ENCODE assay signal across 7 cellular contexts in genomic region chr16:4351880-4352279, GRCh38. TPM values are rescaled to one million over a fixed set of nuclear protein-coding genes. Genes with fewer than 3 reads are reported as not detected.
DNase-seq lines count a peak whose midpoint lies in the region; ATAC-seq, FAIRE-seq and TF ChIP-seq lines count a peak whose summit lies in the region.

No MANE protein-coding gene starts in this region.

- no peaks in the 10 kb centered on the region for H3K9me3 Mint-ChIP-seq in osteocyte (ENCODE audit: unreplicated experiment)

- H3K4me1 Mint-ChIP-seq in osteocyte (ENCODE audit: unreplicated experiment), result peaks cover 15% of the 10 kb centered on the region

- H3K9me3 ChIP-seq in OCI-LY1 (ENCODE audit: low read length), result no peaks in the 10 kb centered on the region
- H3K9me3 ChIP-seq in pancreas, result no peaks in the 10 kb centered on the region

- H3K36me3 Mint-ChIP-seq in osteocyte (ENCODE audit: unreplicated experiment), result no peaks in the 10 kb centered on the region

- H3K36me3 ChIP-seq in OCI-LY1 (ENCODE audit: insufficient read depth, low read length) (peaks cover 19% of the 10 kb centered on the region; the same call in 1 of the 2 replicates), brain microvascular endothelial cell (replicated peaks) (no peaks in the 10 kb centered on the region), pancreas (no peaks in the 10 kb centered on the region)

- DNase-seq in EH (ENCODE audit: low read depth) (peak; percentile 70), brain microvascular endothelial cell (peak; percentile 62), osteocyte (ENCODE audit: extremely low spot score, unreplicated experiment) (no peak), pancreas (no peak)

- H3K4me1 ChIP-seq in OCI-LY1 (ENCODE audit: insufficient read depth, low read length, severe bottlenecking) (peaks cover 18% of the 10 kb centered on the region), pancreas (peaks cover 0 to 16% (median 0%) of the 10 kb centered on the region in 3 donors)

- intact Hi-C loops in pancreas (cut with DNase I), result no loop called here

- TF ChIP-seq CTCF in OCI-LY1 (IDR thresholded peaks at IDR 0.05; ENCODE audit: low read length), result no peak
- no peak for TF ChIP-seq CTCF in brain microvascular endothelial cell (IDR thresholded peaks at IDR 0.05; ENCODE audit: low read depth, low read length, missing control alignments)
- TF ChIP-seq CTCF in osteocyte (IDR thresholded peaks at IDR 0.05), result no peak
- no peak for TF ChIP-seq CTCF in pancreas (IDR thresholded peaks at IDR 0.05)

- H3K4me3 ChIP-seq in OCI-LY1 (ENCODE audit: low read depth, low read length, poor library complexity, severe bottlenecking), result peak overlapping the region; percentile 10
- H3K4me3 ChIP-seq in brain microvascular endothelial cell (ENCODE audit: low read depth, low read length), result no peak overlapping the region
- H3K4me3 ChIP-seq in pancreas, result no peak overlapping the region

- H3K9me2 ChIP-seq in OCI-LY1 (ENCODE audit: low read depth, low read length), result no peaks in the 10 kb centered on the region

- H3K27ac ChIP-seq in OCI-LY1 (ENCODE audit: low read depth, low read length, poor library complexity, severe bottlenecking) (peak overlapping the region; percentile 23), brain microvascular endothelial cell (peak overlapping the region; percentile 64), pancreas (no peak overlapping the region)

- no peaks in the 10 kb centered on the region for H3K27me3 Mint-ChIP-seq in osteocyte (ENCODE audit: unreplicated experiment)

- H3F3A ChIP-seq in OCI-LY1 (ENCODE audit: insufficient read depth, low read length), result no peaks in the 10 kb centered on the region

- WGBS in pancreas, 2 donors, result 66 to 74% methylated on average over 7 of the region's 7 CpGs

- in situ Hi-C loops in brain microvascular endothelial cell (cut with HindIII; ENCODE audit: low pct_ligation_motif_present, low sequenced_read_pairs), result no loop called here

- ATAC-seq in pancreas, result no peak
- ATAC-seq in GM21737 (IDR thresholded peaks at IDR 0.05; ENCODE audit: unreplicated experiment), result no peak
- ATAC-seq in GM19035 (IDR thresholded peaks at IDR 0.05; ENCODE audit: unreplicated experiment), result no peak

- no peak overlapping the region for H2AFZ ChIP-seq in OCI-LY1 (ENCODE audit: low read length)

- H3K4me3 Mint-ChIP-seq in osteocyte (ENCODE audit: unreplicated experiment), result peak overlapping the region; percentile 86

- peak overlapping the region; percentile 44 for H3K27ac Mint-ChIP-seq in osteocyte (ENCODE audit: unreplicated experiment)

- no peak for FAIRE-seq in pancreas (lab: Jason Lieb, UNC)

- H4K20me1 ChIP-seq in OCI-LY1 (ENCODE audit: insufficient read depth, low read length), result no peaks in the 10 kb centered on the region

- H3K27me3 ChIP-seq in OCI-LY1 (ENCODE audit: insufficient read depth, low read length) (no peaks in the 10 kb centered on the region), brain microvascular endothelial cell (replicated peaks) (no peaks in the 10 kb centered on the region), pancreas (no peaks in the 10 kb centered on the region)

- H3K4me2 ChIP-seq in OCI-LY1 (ENCODE audit: low read length), result peak overlapping the region; percentile 43

- peaks cover 17% of the 10 kb centered on the region for H3K79me2 ChIP-seq in OCI-LY1 (ENCODE audit: insufficient read depth, low read length)

- H3K9ac ChIP-seq in OCI-LY1 (ENCODE audit: low read length), result peak overlapping the region; percentile 18; the same call in 1 of the 2 replicates

RNA-seq across cellular contexts. Expression of gene PAM16, which starts 0.8 kb away (rescaled TPM):
- total RNA-seq in osteocyte, result 21.0 and 23.7 TPM in 2 replicates
- 10 to 100 TPM; 12.2 to 29.6 (median 22.7) TPM for total RNA-seq in pancreas
- polyA plus RNA-seq in pancreas, result 100 to 1,000 TPM in 1 of 2 donors, 10 to 100 TPM in 1; 69.6 to 106 TPM

RNA-seq across cellular contexts. Expression of gene VASN, which starts 19.8 kb away (rescaled TPM):
- total RNA-seq in osteocyte (62.7 and 63.1 TPM in 2 replicates), pancreas (10 to 100 TPM in 1 of 6 donors, 1 to 10 TPM in 5; 3.1 to 10.1 (median 7.9) TPM)
- 10 to 100 TPM in 1 of 2 donors, 1 to 10 TPM in 1; 9.0 to 14.8 TPM for polyA plus RNA-seq in pancreas

RNA-seq across cellular contexts. Expression of gene GLIS2, which starts 36.0 kb away (rescaled TPM):
- total RNA-seq in osteocyte, result 58.6 and 59.9 TPM in 2 replicates
- 10 to 100 TPM in 4 of 6 donors, 1 to 10 TPM in 2; 5.5 to 14.9 (median 10.9) TPM for total RNA-seq in pancreas
- 10 to 100 TPM in 1 of 2 donors, 1 to 10 TPM in 1; 7.3 to 15.1 TPM for polyA plus RNA-seq in pancreas

Comparison
In these comparisons a context has a peak if more than half of its experiments do, and no peak if none do; other contexts are left out.
1. DNase-seq: peak in EH (single experiment) and brain microvascular endothelial cell (single experiment); none in osteocyte (single experiment) and pancreas (0 of 6).
2. H3K27ac ChIP-seq: peak in OCI-LY1 (single experiment) and brain microvascular endothelial cell (single experiment); none in pancreas (0 of 4).